1 cellular context compared by ENCODE assay signal in genomic region chr12:31752450-31752849, GRCh38.
TF ChIP-seq lines count a peak whose summit lies in the region.

No MANE protein-coding gene starts in this region.

TF ChIP-seq in HEK293, 187 proteins besides CTCF, POLR2A, EP300 and RAD21 (continued from another document):
- TF ChIP-seq PRDM4 (tag by site-specific recombination; IDR thresholded peaks at IDR 0.05) (peak; percentile 73), KLF17 (tag by site-specific recombination; IDR thresholded peaks at IDR 0.05) (no peak), PBX3 (CRISPR knock-in tag; IDR thresholded peaks at IDR 0.05) (no peak), WT1 (tag by site-specific recombination; IDR thresholded peaks at IDR 0.05) (no peak), ZNF211 (tag by site-specific recombination; IDR thresholded peaks at IDR 0.05; ENCODE audit: low read depth) (no peak), PATZ1 (tag by site-specific recombination; IDR thresholded peaks at IDR 0.05) (no peak), PRDM2 (tag by site-specific recombination; IDR thresholded peaks at IDR 0.05; ENCODE audit: borderline replicate concordance) (no peak), BCL11A (tag by site-specific recombination; IDR thresholded peaks at IDR 0.05; ENCODE audit: low read depth) (no peak), FEZF1 (tag by site-specific recombination; IDR thresholded peaks at IDR 0.05) (peak; percentile 94), ZNF280D (tag by site-specific recombination; IDR thresholded peaks at IDR 0.05) (no peak)
